In genomic region chr13:51785592-51786424, GRCh38 we compare ENCODE assay signal across 9 cellular contexts. TPM values are rescaled to one million over a fixed set of nuclear protein-coding genes. Genes with fewer than 3 reads are reported as not detected.
A peak's percentile ranks its signal among the peaks of the same experiment; 100 is the strongest.
DNase-seq lines count a peak whose midpoint lies in the region; ATAC-seq, FAIRE-seq and TF ChIP-seq lines count a peak whose summit lies in the region.
"Had no signal": no experiment of that assay in that cellular context is flagged by ENCODE, and none has a peak within 500 bp of the region (broad histone marks: within the 10 kb centered on the region; RNA-seq: fewer than 3 reads in every experiment).

No MANE protein-coding gene starts in this region.

- no peaks in the 10 kb centered on the region for H3K27me3 ChIP-seq in neuron (ENCODE audit: insufficient read depth, low read length)

- FAIRE-seq in GM12892 (lab: Jason Lieb, UNC): no peak

- H3K9me3 ChIP-seq in neuron (ENCODE audit: low read length): no peaks in the 10 kb centered on the region

- no peak overlapping the region for H3K4me3 ChIP-seq in neuron (ENCODE audit: low read length)

- H3K36me3 ChIP-seq in neuron (ENCODE audit: insufficient read depth, low read length): no peaks in the 10 kb centered on the region

- peaks cover 15% of the 10 kb centered on the region for H3K4me1 ChIP-seq in neuron (ENCODE audit: insufficient read depth, low read length)

- ATAC-seq in GM21423 (IDR thresholded peaks at IDR 0.05; ENCODE audit: unreplicated experiment) (no peak), HG02763 (IDR thresholded peaks at IDR 0.05; ENCODE audit: unreplicated experiment) (no peak)

- peak overlapping the region; percentile 7 for H2AFZ ChIP-seq in neuron (ENCODE audit: low read depth, low read length)

- DNase-seq in DMS 273 (lab: John Stamatoyannopoulos, UW; ENCODE audit: unreplicated experiment) (peak; percentile 97), NCI-H187 treated with DMSO at 0.1 percent for 48 hours (lab: John Stamatoyannopoulos, UW) (peak; percentile 91), cerebellar cortex (ENCODE audit: low spot score) (peak; percentile 87), GM12892 (ENCODE audit: insufficient read length) (no peak)
- DNase-seq in activated CD8-positive, alpha-beta memory T cell treated with anti-CD3 and anti-CD28 coated beads for 24 hours: no peak
- DNase-seq: NCI-H226 had no signal

- TF ChIP-seq POLR2A in GM12892 (IDR thresholded peaks at IDR 0.05; ENCODE audit: low read depth, low read length): no peak

RNA-seq across cellular contexts. Expression of gene DHRS12, which starts 18.2 kb away (rescaled TPM):
- 6.2 TPM for polyA plus RNA-seq in GM12892 (2012; ENCODE audit: missing spikeins)

RNA-seq across cellular contexts. Expression of gene TMEM272, which starts 59.2 kb away (rescaled TPM):
- polyA plus RNA-seq in GM12892 (2012; ENCODE audit: missing spikeins): 0.06 TPM

Comparison
In these comparisons a context has a peak if more than half of its experiments do, and no peak if none do; other contexts are left out.
1. DNase-seq: peak in DMS 273 (single experiment), NCI-H187 treated with DMSO at 0.1 percent for 48 hours (single experiment) and cerebellar cortex (single experiment); none in GM12892 (single experiment) and activated CD8-positive, alpha-beta memory T cell treated with anti-CD3 and anti-CD28 coated beads for 24 hours (single experiment).